Comparison of ENCODE assay signal across 1 cellular context in genomic region chr1:236543065-236543669, GRCh38.
TF ChIP-seq lines count a peak whose summit lies in the region.

No MANE protein-coding gene starts in this region.

TF ChIP-seq in H1, 55 proteins besides CTCF, POLR2A, EP300 and RAD21 (continued from another document):
- TF ChIP-seq CHD7 (IDR thresholded peaks at IDR 0.05; ENCODE audit: insufficient replicate concordance, low read length) (no peak), POU5F1 (IDR thresholded peaks at IDR 0.05; ENCODE audit: low read depth, low read length) (no peak)
